ENCODE assay signal across 8 cellular contexts in genomic region chr3:40476478-40477470, GRCh38. TPM values are rescaled to one million over a fixed set of nuclear protein-coding genes. Genes with fewer than 3 reads are reported as not detected.
A peak's percentile ranks its signal among the peaks of the same experiment; 100 is the strongest.
DNase-seq lines count a peak whose midpoint lies in the region; ATAC-seq and TF ChIP-seq lines count a peak whose summit lies in the region.

TSS of gene ZNF619 (plus strand) at chr3:40477122. CDS start at chr3:40477980, 858 bp downstream.

- H3K4me3 Mint-ChIP-seq in IgD-negative memory B cell = peak within 1 kb of the TSS; percentile 91 to 99 (median 96)
- H3K4me3 Mint-ChIP-seq in activated naive CD8-positive, alpha-beta T cell treated with anti-CD3 and anti-CD28 coated beads, Interleukin-2, amount 50 U/mL, for 24 hours = peak within 1 kb of the TSS; percentile 84

- H2AFZ ChIP-seq in osteoblast (ENCODE audit: low read length) = peak within 1 kb of the TSS; percentile 91

- H3K36me3 ChIP-seq in SJCRH30 = no peaks in the 10 kb centered on the region
- peaks cover under 1% of the 10 kb centered on the region for H3K36me3 ChIP-seq in osteoblast (ENCODE audit: insufficient read depth, low read length)
- H3K36me3 ChIP-seq in urinary bladder (ENCODE audit: insufficient read depth) = peaks cover 3% of the 10 kb centered on the region

- H3K27me3 ChIP-seq in SJCRH30 (no peaks in the 10 kb centered on the region), osteoblast (ENCODE audit: insufficient read depth, low read length) (no peaks in the 10 kb centered on the region)

- H3K4me2 ChIP-seq in osteoblast (ENCODE audit: insufficient read depth, low read length) = peak within 1 kb of the TSS; percentile 85

- no peaks in the 10 kb centered on the region for H3K9me3 ChIP-seq in SJCRH30 (replicated peaks)
- H3K9me3 ChIP-seq in osteoblast (ENCODE audit: low read depth, low read length) = no peaks in the 10 kb centered on the region

- no peak for TF ChIP-seq CTCF in osteoblast (IDR thresholded peaks at IDR 0.05; ENCODE audit: extremely low read depth, low read depth, low read length)

- DNase-seq in EL (peak; percentile 72), SJCRH30 (peak; percentile 52 to 72), Right ventricle myocardium superior (peak; percentile 87), osteoblast (ENCODE audit: insufficient read length, low spot score, missing footprints) (peak; percentile 92)
- peak; percentile 52 for DNase-seq in activated naive CD8-positive, alpha-beta T cell treated with anti-CD3 and anti-CD28 coated beads, Interleukin-2, amount 50 U/mL, for 24 hours

- peaks cover 6% of the 10 kb centered on the region for H3K36me3 Mint-ChIP-seq in IgD-negative memory B cell
- H3K36me3 Mint-ChIP-seq in activated naive CD8-positive, alpha-beta T cell treated with anti-CD3 and anti-CD28 coated beads, Interleukin-2, amount 50 U/mL, for 24 hours (ENCODE audit: low read depth) = peaks cover 2% of the 10 kb centered on the region

- intact Hi-C loops in Right ventricle myocardium superior (cut with DNase I) = no loop called here

- no peaks in the 10 kb centered on the region for H4K20me1 ChIP-seq in osteoblast (ENCODE audit: insufficient read depth, low read length)

- H3K27me3 Mint-ChIP-seq in IgD-negative memory B cell = peaks cover 3% of the 10 kb centered on the region
- no peaks in the 10 kb centered on the region for H3K27me3 Mint-ChIP-seq in activated naive CD8-positive, alpha-beta T cell treated with anti-CD3 and anti-CD28 coated beads, Interleukin-2, amount 50 U/mL, for 24 hours

- peak within 1 kb of the TSS; percentile 71 to 97 (median 97) for H3K27ac Mint-ChIP-seq in IgD-negative memory B cell
- peak within 1 kb of the TSS; percentile 85 for H3K27ac Mint-ChIP-seq in activated naive CD8-positive, alpha-beta T cell treated with anti-CD3 and anti-CD28 coated beads, Interleukin-2, amount 50 U/mL, for 24 hours

- H3K27ac ChIP-seq in SJCRH30 = peak within 1 kb of the TSS; percentile 31; the same call in 1 of the 2 replicates
- H3K27ac ChIP-seq in osteoblast (ENCODE audit: low read depth, low read length) = peak within 1 kb of the TSS; percentile 85
- no peak within 1 kb of the TSS for H3K27ac ChIP-seq in urinary bladder (ENCODE audit: low read depth)

- H3K9me3 Mint-ChIP-seq in IgD-negative memory B cell = no peaks in the 10 kb centered on the region
- H3K9me3 Mint-ChIP-seq in activated naive CD8-positive, alpha-beta T cell treated with anti-CD3 and anti-CD28 coated beads, Interleukin-2, amount 50 U/mL, for 24 hours = no peaks in the 10 kb centered on the region

- H3K4me1 ChIP-seq in SJCRH30 (no peaks in the 10 kb centered on the region), osteoblast (ENCODE audit: insufficient read depth, low read length) (peaks cover 7% of the 10 kb centered on the region), urinary bladder (ENCODE audit: insufficient read depth) (no peaks in the 10 kb centered on the region)

- H3K4me3 ChIP-seq in SJCRH30 = peak within 1 kb of the TSS; percentile 80
- H3K4me3 ChIP-seq in osteoblast (ENCODE audit: insufficient read depth, low read length) = peak within 1 kb of the TSS; percentile 97
- H3K4me3 ChIP-seq in urinary bladder (ENCODE audit: low read depth, low read length) = peak within 1 kb of the TSS; percentile 92

- H3K4me1 Mint-ChIP-seq in IgD-negative memory B cell = peaks cover 11 to 24% (median 22%) of the 10 kb centered on the region in 3 donors
- H3K4me1 Mint-ChIP-seq in activated naive CD8-positive, alpha-beta T cell treated with anti-CD3 and anti-CD28 coated beads, Interleukin-2, amount 50 U/mL, for 24 hours = peaks cover 12% of the 10 kb centered on the region

- H3K79me2 ChIP-seq in osteoblast (ENCODE audit: insufficient read depth, low read length) = peaks cover 3% of the 10 kb centered on the region

- WGBS in urinary bladder = 11% methylated on average over 48 of the region's 48 CpGs

- ATAC-seq in GM21526 (IDR thresholded peaks at IDR 0.05; ENCODE audit: low FRiP score, unreplicated experiment) (peak; percentile 76), Right ventricle myocardium superior (ENCODE audit: poor library complexity) (peak; percentile 97)
- ATAC-seq in activated naive CD8-positive, alpha-beta T cell treated with anti-CD3 and anti-CD28 coated beads, Interleukin-2, amount 50 U/mL, for 24 hours = peak; percentile 80

RNA-seq across cellular contexts. Expression of gene ZNF619, which starts in this region (rescaled TPM):
- polyA plus RNA-seq in IgD-negative memory B cell (3.7 TPM), urinary bladder (2.8 TPM)
- 2.1 and 3.4 TPM in 2 replicates for total RNA-seq in SJCRH30 (2014; rRNA removed; shearing (Covaris generic))
- total RNA-seq in Right ventricle myocardium superior (3.9 TPM), osteoblast (6.5 and 8.5 TPM in 2 replicates), urinary bladder (7.6 TPM)
